ENCODE assay signal across 24 cellular contexts in genomic region chr17:64611374-64611773, GRCh38.
"Had no signal": no experiment of that assay in that cellular context is flagged by ENCODE, and none has a peak within 500 bp of the region (broad histone marks: within the 10 kb centered on the region; RNA-seq: fewer than 3 reads in every experiment).

No MANE protein-coding gene starts in this region.

- ATAC-seq: foreskin keratinocyte; heart left ventricle; naive thymus-derived CD4-positive, alpha-beta T cell had no signal

- H3K36me3 ChIP-seq: esophagus muscularis mucosa, heart left ventricle, left ventricle myocardium inferior, spleen, transverse colon had no signal

- H3K27me3 ChIP-seq: esophagus muscularis mucosa, foreskin keratinocyte, heart left ventricle, spleen, transverse colon had no signal

- H3K27ac ChIP-seq: esophagus muscularis mucosa, foreskin keratinocyte, heart left ventricle, left ventricle myocardium inferior, spleen, transverse colon had no signal

- DNase-seq: activated CD4-positive, alpha-beta memory T cell treated with anti-CD3 and anti-CD28 coated beads for 36 hours; activated CD4-positive, alpha-beta T cell treated with anti-CD3 and anti-CD28 coated beads, Interleukin-2, amount 10 ng/mL, durations not matched to agents 24 days and 14 days; activated CD4-positive, CD25-positive, alpha-beta regulatory T cell treated with anti-CD3 and anti-CD28 coated beads, Interleukin-2, amount 50 U/mL, for 72 hours; activated CD8-positive, alpha-beta memory T cell treated with anti-CD3 and anti-CD28 coated beads, Interleukin-2, amount 50 U/mL, for 4 hours; activated effector memory CD4-positive, alpha-beta T cell treated with anti-CD3 and anti-CD28 coated beads, Interleukin-2, amount 50 U/mL, for 16 hours; activated naive CD4-positive, alpha-beta T cell treated with anti-CD3 and anti-CD28 coated beads, Interleukin-2, amount 50 U/mL, for 16 hours; activated T-cell treated with anti-CD3 and anti-CD28 coated beads, Interleukin-2, amount 50 U/mL, for 1 hour; amniotic stem cell; caudate nucleus; foreskin keratinocyte; heart left ventricle; hypothalamus; left ventricle myocardium inferior; midbrain; naive thymus-derived CD4-positive, alpha-beta T cell; nucleus accumbens; spleen; stimulated activated CD4-positive, alpha-beta T cell treated with anti-CD3 and anti-CD28 coated beads, Interleukin-2, amount 100 ng/mL, for 48 hours; stimulated activated naive CD4-positive, alpha-beta T cell treated with Interleukin-2 at 50 U/mL for 16 hours; SW 1271; T-helper 2 cell; transverse colon had no signal

- H3K4me3 ChIP-seq: esophagus muscularis mucosa, heart left ventricle, left ventricle myocardium inferior, lung, spleen, transverse colon had no signal

- H3K9me3 ChIP-seq: esophagus muscularis mucosa, transverse colon had no signal
